In the genomic region with DNA sequence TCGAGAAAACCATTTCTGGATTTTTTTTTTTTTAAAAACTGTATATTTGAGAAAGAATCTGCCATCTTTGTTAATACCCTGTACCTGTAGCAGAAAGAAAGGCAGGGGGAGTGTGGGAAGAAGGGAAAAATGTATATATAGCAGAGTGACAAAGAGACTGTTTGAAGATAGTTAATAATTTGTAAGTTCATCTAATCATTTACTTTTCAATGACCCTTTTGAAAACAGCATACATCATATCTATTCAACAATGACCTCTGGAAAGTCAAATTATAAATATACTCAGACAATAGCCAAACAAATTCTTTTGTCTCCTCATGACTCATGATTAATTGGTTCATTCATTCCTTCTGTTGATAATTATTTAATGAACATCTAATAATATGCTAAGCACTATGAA, we compare ENCODE assay signal across 19 cellular contexts. TPM values are rescaled to one million over a fixed set of nuclear protein-coding genes. Genes with fewer than 3 reads are reported as not detected.
DNase-seq lines count a peak whose midpoint lies in the region; ATAC-seq, FAIRE-seq and TF ChIP-seq lines count a peak whose summit lies in the region.
"Had no signal": no experiment of that assay in that cellular context is flagged by ENCODE, and none has a peak within 500 bp of the region (broad histone marks: within the 10 kb centered on the region; RNA-seq: fewer than 3 reads in every experiment).

No MANE protein-coding gene starts in this region.

- no peak overlapping the region for H3K4me3 ChIP-seq in hepatocyte
- no peak overlapping the region for H3K4me3 ChIP-seq in pancreas
- H3K4me3 ChIP-seq: Peyer's patch, SJCRH30 had no signal

- H3K27me3 ChIP-seq in hepatocyte (no peaks in the 10 kb centered on the region), pancreas (no peaks in the 10 kb centered on the region)
- H3K27me3 ChIP-seq: Peyer's patch, SJCRH30 had no signal

- no peak for DNase-seq in GM19239 (ENCODE audit: insufficient read length, low spot score)
- no peak for DNase-seq in hepatocyte (ENCODE audit: low spot score)
- DNase-seq in pancreas: no peak
- no peak for DNase-seq in RPMI8226
- no peak for DNase-seq in SW 1271 (lab: John Stamatoyannopoulos, UW)
- no peak for DNase-seq in dedifferentiated amniotic fluid mesenchymal stem cell (ENCODE audit: extremely low spot score)
- DNase-seq in T-helper 1 cell: no peak
- DNase-seq: NCI-H1048, NCI-H1694, NCI-H2081, NCI-H2227 treated with DMSO at 0.1 percent for 48 hours, NCI-H510A, NCI-H69, Peyer's patch, SJCRH30 had no signal

- WGBS in hepatocyte (ENCODE audit: low lambda C conversion rate, missing lambda C conversion rate): 97% methylated on average over 1 of the region's 1 CpG
- 33 to 41% methylated on average over 1 of the region's 1 CpG for WGBS in pancreas, 2 donors

- TF ChIP-seq CTCF in hepatocyte (IDR thresholded peaks at IDR 0.05; ENCODE audit: poor library complexity) (no peak), pancreas (IDR thresholded peaks at IDR 0.05) (no peak)

- peak in 3 of 4 donors; percentile 35 to 60 (median 40) for ATAC-seq in pancreas
- ATAC-seq: HCT116, SK-N-SH treated with all-trans-retinoic acid at 6 μM for 48 hours had no signal

- peak overlapping the region; percentile 39 for H3K4me2 ChIP-seq in hepatocyte

- FAIRE-seq in GM19239 (lab: Jason Lieb, UNC) (peak; percentile 47), pancreas (lab: Jason Lieb, UNC) (no peak)
- FAIRE-seq: G401.6, H1 had no signal

- intact Hi-C loops in pancreas (cut with DNase I): no loop called here

- no peak overlapping the region for H2AFZ ChIP-seq in hepatocyte

- H3K27ac ChIP-seq in hepatocyte (peak overlapping the region; percentile 35), pancreas (no peak overlapping the region)
- H3K27ac ChIP-seq: Peyer's patch, SJCRH30 had no signal

- H3K36me3 ChIP-seq in hepatocyte (replicated peaks; ENCODE audit: insufficient read depth, low read depth) (no peaks in the 10 kb centered on the region), pancreas (no peaks in the 10 kb centered on the region)
- H3K36me3 ChIP-seq: Peyer's patch, SJCRH30 had no signal

- no peaks in the 10 kb centered on the region for H4K20me1 ChIP-seq in hepatocyte (ENCODE audit: insufficient read depth, poor library complexity, severe bottlenecking)

- H3K4me1 ChIP-seq in hepatocyte (ENCODE audit: insufficient read depth) (peaks cover 13% of the 10 kb centered on the region), pancreas (peaks cover 3 to 29% (median 7%) of the 10 kb centered on the region in 3 donors)
- H3K4me1 ChIP-seq: Peyer's patch, SJCRH30 had no signal

- no peaks in the 10 kb centered on the region for H3K79me2 ChIP-seq in hepatocyte

- H3K9me3 ChIP-seq in hepatocyte (ENCODE audit: low read depth) (no peaks in the 10 kb centered on the region), pancreas (no peaks in the 10 kb centered on the region)
- H3K9me3 ChIP-seq: Peyer's patch, SJCRH30 had no signal

- no peaks in the 10 kb centered on the region for H3K9me2 ChIP-seq in hepatocyte (replicated peaks; ENCODE audit: insufficient read depth)

RNA-seq across cellular contexts. Expression of a gene that starts 10.9 kb away (rescaled TPM):
- total RNA-seq in hepatocyte (26.8 and 30.7 TPM in 2 replicates), pancreas (10 to 100 TPM in 4 of 6 donors, 1 to 10 TPM in 2; 6.9 to 49.2 (median 11.1) TPM)
- polyA plus RNA-seq in hepatocyte (28.0 and 30.2 TPM in 2 replicates), pancreas (10 to 100 TPM in 1 of 2 donors, 1 to 10 TPM in 1; 4.3 to 26.3 TPM)
